In genomic region chr4:83268491-83268890, GRCh38 we compare ENCODE assay signal across 24 cellular contexts. TPM values are rescaled to one million over a fixed set of nuclear protein-coding genes. Genes with fewer than 3 reads are reported as not detected.
DNase-seq lines count a peak whose midpoint lies in the region; ATAC-seq, FAIRE-seq and TF ChIP-seq lines count a peak whose summit lies in the region.
"Had no signal": no experiment of that assay in that cellular context is flagged by ENCODE, and none has a peak within 500 bp of the region (broad histone marks: within the 10 kb centered on the region; RNA-seq: fewer than 3 reads in every experiment).

No MANE protein-coding gene starts in this region.

- intact Hi-C loops in MCF 10A (cut with micrococcal nuclease) (no loop called here), mammary epithelial cell (cut with micrococcal nuclease) (no loop called here), Panc1 (cut with micrococcal nuclease; ENCODE audit: unreplicated experiment) (no loop called here), endothelial cell of umbilical vein (cut with micrococcal nuclease) (no loop called here)

- H3K4me2 ChIP-seq in mammary epithelial cell (ENCODE audit: insufficient read depth, low read depth, low read length) (no peak overlapping the region), endothelial cell of umbilical vein (ENCODE audit: insufficient read depth, low read length) (no peak overlapping the region)

- no peaks in the 10 kb centered on the region for H3K9me3 Mint-ChIP-seq in MCF 10A (ENCODE audit: unreplicated experiment)
- no peaks in the 10 kb centered on the region for H3K9me3 Mint-ChIP-seq in stimulated activated memory B cell treated with anti-CD40 and anti-IgM and Interleukin-4, amounts not matched to agents 10 μg/mL and 1 μg/mL and 100 μg/mL, for 72 hours
- H3K9me3 Mint-ChIP-seq: CD14-positive monocyte, HFFc6 had no signal

- no peaks in the 10 kb centered on the region for H3K27me3 Mint-ChIP-seq in MCF 10A (ENCODE audit: insufficient read depth, unreplicated experiment)
- H3K27me3 Mint-ChIP-seq in stimulated activated memory B cell treated with anti-CD40 and anti-IgM and Interleukin-4, amounts not matched to agents 10 μg/mL and 1 μg/mL and 100 μg/mL, for 72 hours = no peaks in the 10 kb centered on the region

- H3K9me3 ChIP-seq in mammary epithelial cell (replicated peaks; ENCODE audit: insufficient read depth, low read length) (no peaks in the 10 kb centered on the region), Panc1 (ENCODE audit: control insufficient read depth, insufficient read depth, low read depth, low read length) (no peaks in the 10 kb centered on the region), endothelial cell of umbilical vein (replicated peaks; ENCODE audit: control insufficient read depth, insufficient read depth, low read length) (no peaks in the 10 kb centered on the region)
- H3K9me3 ChIP-seq: Peyer's patch had no signal

- H3K27ac ChIP-seq in mammary epithelial cell (ENCODE audit: insufficient read depth, low read depth, low read length) = no peak overlapping the region
- H3K27ac ChIP-seq in Panc1 (ENCODE audit: low read length) = peak overlapping the region; percentile 73; the same call in 1 of the 2 replicates
- H3K27ac ChIP-seq in endothelial cell of umbilical vein (ENCODE audit: insufficient read depth, low read depth, low read length) = no peak overlapping the region
- no peak overlapping the region for H3K27ac ChIP-seq in caudate nucleus (ENCODE audit: low read depth, low read length)
- H3K27ac ChIP-seq: Peyer's patch had no signal

- peaks cover 11% of the 10 kb centered on the region for H3K4me1 Mint-ChIP-seq in MCF 10A (ENCODE audit: insufficient read depth, unreplicated experiment)
- H3K4me1 Mint-ChIP-seq in stimulated activated memory B cell treated with anti-CD40 and anti-IgM and Interleukin-4, amounts not matched to agents 10 μg/mL and 1 μg/mL and 100 μg/mL, for 72 hours = peaks cover 24% of the 10 kb centered on the region

- H4K20me1 ChIP-seq in mammary epithelial cell (ENCODE audit: insufficient read depth, low read length) = no peaks in the 10 kb centered on the region
- H4K20me1 ChIP-seq in endothelial cell of umbilical vein (replicated peaks; ENCODE audit: control insufficient read depth, extremely low read depth, insufficient read depth, low read length) = no peaks in the 10 kb centered on the region

- DNase-seq in MCF 10A (ENCODE audit: unreplicated experiment) = no peak
- no peak for DNase-seq in mammary epithelial cell
- no peak for DNase-seq in Panc1 (ENCODE audit: low read depth, low spot score)
- DNase-seq in endothelial cell of umbilical vein (ENCODE audit: low read depth, low spot score) = no peak
- no peak for DNase-seq in caudate nucleus (lab: John Stamatoyannopoulos, UW)
- DNase-seq: ACHN, AML-193, COR-L47, EL, HFFc6, IMR-90, Karpas-422, MM.1S, NCI-H1105, NCI-H1694 treated with DMSO at 0.1 percent for 48 hours, NCI-H2107, NCI-H2227 treated with DMSO at 0.1 percent for 48 hours, NCI-H524, Peyer's patch, Right ventricle myocardium superior had no signal

- H3K4me3 ChIP-seq in mammary epithelial cell (replicated peaks in 1 of 3; ENCODE audit: insufficient read depth in 1 of 3, low read depth in 2 of 3, low read length in 3 of 3) = no peak overlapping the region
- no peak overlapping the region for H3K4me3 ChIP-seq in Panc1 (ENCODE audit: low read depth in 2 of 2, low read length in 2 of 2)
- H3K4me3 ChIP-seq in endothelial cell of umbilical vein (replicated peaks in 1 of 3; ENCODE audit: insufficient read depth in 1 of 3, low read depth in 1 of 3, low read length in 3 of 3) = no peak overlapping the region
- H3K4me3 ChIP-seq: Peyer's patch had no signal

- H3K79me2 ChIP-seq in mammary epithelial cell (ENCODE audit: insufficient read depth, low read length) = no peaks in the 10 kb centered on the region
- H3K79me2 ChIP-seq in endothelial cell of umbilical vein (ENCODE audit: control insufficient read depth, insufficient read depth, low read length) = no peaks in the 10 kb centered on the region

- H3K9me1 ChIP-seq in endothelial cell of umbilical vein (replicated peaks; ENCODE audit: control insufficient read depth, extremely low read depth, insufficient read depth, low read length) = no peaks in the 10 kb centered on the region

- H2AFZ ChIP-seq in mammary epithelial cell (ENCODE audit: low read depth, low read length) (no peak overlapping the region), endothelial cell of umbilical vein (ENCODE audit: low read depth, low read length) (peak overlapping the region; percentile 64)

- CTCF ChIA-PET in MCF 10A (lab: Yijun Ruan, JAX) = interaction anchor here (0.6 to 1.0 kb wide), 3 partner anchors 10 to 64 kb away, joined by 3 to 4 read pairs (median 4); no protein-coding TSS in a partner anchor
- CTCF ChIA-PET in mammary epithelial cell (lab: Charles Lee; ENCODE audit: low non-redundant PET) = no interaction called here
- CTCF ChIA-PET in Panc1 (lab: Charles Lee) = no interaction called here
- CTCF ChIA-PET in endothelial cell of umbilical vein (lab: Charles Lee) = interaction anchor here (0.8 to 6.0 kb wide), 6 partner anchors 8 to 198 kb away, joined by 3 to 39 read pairs (median 4); no protein-coding TSS in a partner anchor

- WGBS in mammary epithelial cell (ENCODE audit: low coverage, missing lambda C conversion rate) = 48% methylated on average over 2 of the region's 2 CpGs

- H3K27me3 ChIP-seq in mammary epithelial cell (ENCODE audit: insufficient read depth, low read length) (no peaks in the 10 kb centered on the region), Panc1 (ENCODE audit: control insufficient read depth, insufficient read depth, low read length) (no peaks in the 10 kb centered on the region), endothelial cell of umbilical vein (ENCODE audit: control insufficient read depth in 2 of 2, insufficient read depth in 2 of 2, low read length in 2 of 2) (no peaks in the 10 kb centered on the region)
- H3K27me3 ChIP-seq: Peyer's patch had no signal

- peaks cover 28% of the 10 kb centered on the region for H3K36me3 Mint-ChIP-seq in MCF 10A (ENCODE audit: insufficient read depth, unreplicated experiment)
- peaks cover 24% of the 10 kb centered on the region for H3K36me3 Mint-ChIP-seq in stimulated activated memory B cell treated with anti-CD40 and anti-IgM and Interleukin-4, amounts not matched to agents 10 μg/mL and 1 μg/mL and 100 μg/mL, for 72 hours

- in situ Hi-C loops in mammary epithelial cell (cut with MboI; ENCODE audit: low sequenced_read_pairs in 2 of 2) (no loop called here), Panc1 (cut with HindIII; ENCODE audit: low pct_unique_long_range_greater_than_20kb, low sequenced_read_pairs) (no loop called here)

- no peak; the same call in 1 of the 2 replicates for ATAC-seq in Panc1
- ATAC-seq in stimulated activated memory B cell treated with anti-CD40 and anti-IgM and Interleukin-4, amounts not matched to agents 10 μg/mL and 1 μg/mL and 100 μg/mL, for 72 hours = no peak
- ATAC-seq in HG02763 (IDR thresholded peaks at IDR 0.05; ENCODE audit: unreplicated experiment) = no peak
- ATAC-seq in HG03565 (IDR thresholded peaks at IDR 0.05; ENCODE audit: unreplicated experiment) = no peak

- no peak for TF ChIP-seq CTCF in MCF 10A (IDR thresholded peaks at IDR 0.05; ENCODE audit: unreplicated experiment)
- TF ChIP-seq CTCF in mammary epithelial cell (conservative IDR thresholded peaks at IDR 0.05 in 1 of 2, IDR thresholded peaks at IDR 0.05 in 1 of 2; ENCODE audit: extremely low read depth in 1 of 2, insufficient read depth in 1 of 2, low read depth in 1 of 2, low read length in 2 of 2) = no peak
- no peak for TF ChIP-seq CTCF in Panc1 (IDR thresholded peaks at IDR 0.05)
- no peak for TF ChIP-seq CTCF in endothelial cell of umbilical vein (IDR thresholded peaks at IDR 0.05; ENCODE audit: extremely low read depth in 1 of 2, insufficient read depth in 1 of 2, low read depth in 1 of 2, low read length in 2 of 2)

- H3K4me3 Mint-ChIP-seq in MCF 10A (ENCODE audit: unreplicated experiment) = no peak overlapping the region
- H3K4me3 Mint-ChIP-seq in stimulated activated memory B cell treated with anti-CD40 and anti-IgM and Interleukin-4, amounts not matched to agents 10 μg/mL and 1 μg/mL and 100 μg/mL, for 72 hours = no peak overlapping the region
- H3K4me3 Mint-ChIP-seq: CD14-positive monocyte, HFFc6 had no signal

- no peak for FAIRE-seq in endothelial cell of umbilical vein (lab: Jason Lieb, UNC)

- H3K9ac ChIP-seq in mammary epithelial cell (ENCODE audit: insufficient read depth, low read length) = no peak overlapping the region
- H3K9ac ChIP-seq in endothelial cell of umbilical vein (replicated peaks; ENCODE audit: extremely low read depth, insufficient read depth, low read length) = no peak overlapping the region

- no peaks in the 10 kb centered on the region for H3K4me1 ChIP-seq in mammary epithelial cell (ENCODE audit: insufficient read depth, low read length)
- peaks cover 5% of the 10 kb centered on the region; the same call in 1 of the 2 replicates for H3K4me1 ChIP-seq in Panc1 (ENCODE audit: control insufficient read depth, insufficient read depth, low read length)
- peaks cover 5% of the 10 kb centered on the region for H3K4me1 ChIP-seq in endothelial cell of umbilical vein (ENCODE audit: control insufficient read depth, extremely low read depth, insufficient read depth, low read length)

- BruUV-seq in MCF 10A (replicated peaks; lab: Mats Ljungman, UMichigan) (no TSS peak), mammary epithelial cell (replicated peaks; lab: Mats Ljungman, UMichigan) (no TSS peak), Panc1 (replicated peaks; lab: Mats Ljungman, UMichigan) (no TSS peak), endothelial cell of umbilical vein (replicated peaks; lab: Mats Ljungman, UMichigan) (no TSS peak)

- POLR2A ChIA-PET in MCF 10A (lab: Yijun Ruan, JAX) (interaction anchor here (0.8 to 2.6 kb wide), 2 partner anchors 12 to 15 kb away, joined by 3 to 13 read pairs; partner anchors contain the start of gene COQ2), Panc1 (lab: Charles Lee) (interaction anchor here (1.0 kb wide), 1 partner anchor 17 kb away, joined by 3 read pairs; no protein-coding TSS in a partner anchor), endothelial cell of umbilical vein (lab: Charles Lee) (no interaction called here)

- TF ChIP-seq POLR2A in endothelial cell of umbilical vein (IDR thresholded peaks at IDR 0.05; ENCODE audit: low read depth, low read length) = no peak

- H3K27ac Mint-ChIP-seq in MCF 10A (ENCODE audit: low read depth, unreplicated experiment) = peak overlapping the region; percentile 49
- H3K27ac Mint-ChIP-seq in stimulated activated memory B cell treated with anti-CD40 and anti-IgM and Interleukin-4, amounts not matched to agents 10 μg/mL and 1 μg/mL and 100 μg/mL, for 72 hours = peak overlapping the region; percentile 26
- H3K27ac Mint-ChIP-seq: HFFc6 had no signal

- H3K36me3 ChIP-seq in mammary epithelial cell (ENCODE audit: insufficient read depth, low read length) = peaks cover 16% of the 10 kb centered on the region
- H3K36me3 ChIP-seq in Panc1 (ENCODE audit: control insufficient read depth, insufficient read depth, low read length) = peaks cover 13% of the 10 kb centered on the region; the same call in 1 of the 2 replicates
- peaks cover 0 to 6% of the 10 kb centered on the region in 2 experiments for H3K36me3 ChIP-seq in endothelial cell of umbilical vein (ENCODE audit: control insufficient read depth in 2 of 2, extremely low read depth in 1 of 2, insufficient read depth in 2 of 2, low read length in 2 of 2)

- dilution Hi-C loops in mammary epithelial cell (cut with HindIII; ENCODE audit: low sequenced_read_pairs) = no loop called here
- dilution Hi-C loops in endothelial cell of umbilical vein (cut with MboI; ENCODE audit: extremely low pct_ligation_motif_present, low sequenced_read_pairs) = no loop called here

RNA-seq across cellular contexts. Expression of gene COQ2, which starts 16.1 kb away (rescaled TPM):
- total RNA-seq in MCF 10A (2022) = 18.0 and 27.8 TPM in 2 replicates
- total RNA-seq in mammary epithelial cell = 10 to 100 TPM in 1 of 2 donors, 1 to 10 TPM in 1; 9.3 to 20.4 TPM
- 17.0 TPM for polyA plus RNA-seq in mammary epithelial cell
- 10.3 TPM for polyA minus RNA-seq in mammary epithelial cell
- total RNA-seq in Panc1 (2021; ENCODE audit: unreplicated experiment) = 28.1 TPM
- polyA plus RNA-seq in Panc1 (2012; ENCODE audit: insufficient read length) = 16.7 TPM
- total RNA-seq in endothelial cell of umbilical vein = 26.4 and 28.0 TPM in 2 replicates
- 20.5 and 25.5 TPM in 2 replicates for polyA plus RNA-seq in endothelial cell of umbilical vein
- polyA plus RNA-seq in endothelial cell of umbilical vein (2011; cell fraction: cytosol; rRNA removed) = 17.4 and 21.0 TPM in 2 replicates
- polyA plus RNA-seq in endothelial cell of umbilical vein (2011; cell fraction: nucleus; rRNA removed) = 9.0 and 12.0 TPM in 2 replicates
- polyA plus RNA-seq in endothelial cell of umbilical vein (2012) = 12.1 and 24.0 TPM in 2 replicates
- polyA minus RNA-seq in endothelial cell of umbilical vein = 26.5 and 30.0 TPM in 2 replicates
- 10.4 TPM for polyA minus RNA-seq in endothelial cell of umbilical vein (2011; cell fraction: cytosol; rRNA and poly(A)+ RNA removed)
- polyA minus RNA-seq in endothelial cell of umbilical vein (2011; cell fraction: nucleus; rRNA and poly(A)+ RNA removed) = 11.8 and 14.5 TPM in 2 replicates

Comparison
In these comparisons a context has a peak if more than half of its experiments do, and no peak if none do; other contexts are left out.
1. CTCF ChIA-PET loops: an anchor here in MCF 10A (0.6 to 1.0 kb wide) and endothelial cell of umbilical vein (0.8 to 6.0 kb wide); none called in mammary epithelial cell and Panc1.